ENCODE assay signal across 20 cellular contexts in genomic region chr7:103521917-103522316, GRCh38.
"Had no signal": no experiment of that assay in that cellular context is flagged by ENCODE, and none has a peak within 500 bp of the region (broad histone marks: within the 10 kb centered on the region; RNA-seq: fewer than 3 reads in every experiment).

No MANE protein-coding gene starts in this region.

- ATAC-seq: activated CD4-positive, alpha-beta T cell treated with anti-CD3 and anti-CD28 coated beads for 36 hours; effector memory CD8-positive, alpha-beta T cell; gastroesophageal sphincter; psoas muscle; upper lobe of right lung had no signal

- DNase-seq: activated CD4-positive, alpha-beta T cell treated with anti-CD3 and anti-CD28 coated beads for 36 hours; activated CD4-positive, alpha-beta T cell treated with anti-CD3 and anti-CD28 coated beads, Interleukin-2, amount 50 U/mL, for 4 hours; activated CD4-positive, CD25-positive, alpha-beta regulatory T cell; activated CD8-positive, alpha-beta memory T cell treated with anti-CD3 and anti-CD28 coated beads for 24 hours; activated effector memory CD4-positive, alpha-beta T cell treated with Interleukin-2 at 50 U/mL for 16 hours; activated naive CD4-positive, alpha-beta T cell treated with Interleukin-2 at 50 U/mL for 16 hours; anterior cingulate cortex; colonic mucosa; dorsolateral prefrontal cortex; effector memory CD8-positive, alpha-beta T cell; hippocampal formation; naive B cell; nephron progenitor cell; occipital lobe; psoas muscle; spleen; stimulated activated naive CD4-positive, alpha-beta T cell; tibial artery; upper lobe of right lung had no signal
